ENCODE assay signal across 15 cellular contexts in the genomic region with DNA sequence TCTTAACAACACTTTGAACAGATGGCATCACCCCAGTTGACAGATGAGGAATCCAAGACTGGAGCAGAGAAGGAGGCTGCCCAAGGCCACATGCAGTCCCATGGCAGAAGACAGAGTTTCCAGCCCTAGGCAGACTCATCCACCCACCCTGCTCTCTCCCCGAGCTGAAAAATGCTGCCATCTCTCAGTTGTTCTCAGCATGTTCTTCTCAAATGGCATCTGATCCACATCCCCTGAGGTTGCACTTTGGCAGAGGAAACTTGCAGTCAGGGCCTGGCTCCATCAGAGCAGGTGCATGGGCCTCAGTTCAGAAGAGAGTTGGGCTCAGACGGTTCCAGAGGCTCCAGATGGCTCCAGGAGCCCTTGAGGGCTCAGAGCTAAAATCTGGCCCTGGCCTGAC.
DNase-seq lines count a peak whose midpoint lies in the region; FAIRE-seq and TF ChIP-seq lines count a peak whose summit lies in the region.
"Had no signal": no experiment of that assay in that cellular context is flagged by ENCODE, and none has a peak within 500 bp of the region (broad histone marks: within the 10 kb centered on the region; RNA-seq: fewer than 3 reads in every experiment).

No MANE protein-coding gene starts in this region.

- H3K4me3 Mint-ChIP-seq in endodermal cell = no peak overlapping the region
- H3K4me3 Mint-ChIP-seq: CD8-positive, alpha-beta memory T cell; GM23338; H9 had no signal

- peaks cover 27% of the 10 kb centered on the region for H3K9me3 Mint-ChIP-seq in endodermal cell

- H3K27ac Mint-ChIP-seq in endodermal cell = no peak overlapping the region
- H3K27ac Mint-ChIP-seq: CD8-positive, alpha-beta memory T cell; GM23338; H9 had no signal

- no peak overlapping the region for H3K4me3 ChIP-seq in bronchial epithelial cell (ENCODE audit: low read depth, low read length)
- H3K4me3 ChIP-seq in endodermal cell (ENCODE audit: low read length) = no peak overlapping the region
- no peak overlapping the region for H3K4me3 ChIP-seq in left ventricle myocardium inferior
- H3K4me3 ChIP-seq in testis = no peak overlapping the region
- H3K4me3 ChIP-seq: BLaER1, GM12878, GM23338 had no signal

- H3K27ac ChIP-seq in endodermal cell (ENCODE audit: low read depth, low read length) (no peak overlapping the region), left ventricle myocardium inferior (replicated peaks) (no peak overlapping the region), testis (no peak overlapping the region)
- H3K27ac ChIP-seq: 22Rv1, BLaER1 had no signal

- FAIRE-seq in bronchial epithelial cell (lab: Jason Lieb, UNC) = peak; percentile 28
- FAIRE-seq: GM12878, GM18507 had no signal

- WGBS in endodermal cell (ENCODE audit: insufficient coverage in 1 of 2, insufficient read length in 1 of 2), 2 experiments = 62 to 73% methylated on average over 2 of the region's 2 CpGs
- 26 to 40% methylated on average over 1 to 2 of the region's 2 CpGs for WGBS in testis, 2 donors

- H3K27me3 Mint-ChIP-seq in endodermal cell (ENCODE audit: insufficient read depth) = no peaks in the 10 kb centered on the region

- no peak for TF ChIP-seq POLR2A in testis (IDR thresholded peaks at IDR 0.05)

- H3K36me3 Mint-ChIP-seq in endodermal cell (ENCODE audit: low read depth) = no peaks in the 10 kb centered on the region
- H3K36me3 Mint-ChIP-seq: CD8-positive, alpha-beta memory T cell had no signal

- intact Hi-C loops in left ventricle myocardium inferior (cut with micrococcal nuclease) = no loop called here
- intact Hi-C loops in testis (cut with DNase I; ENCODE audit: low total_unique reads) = no loop called here

- peaks cover 4% of the 10 kb centered on the region for H3K4me1 Mint-ChIP-seq in endodermal cell
- H3K4me1 Mint-ChIP-seq: GM23338 had no signal

- H3K9me3 ChIP-seq in endodermal cell (ENCODE audit: control insufficient read depth, low read length) (peaks cover 18% of the 10 kb centered on the region), left ventricle myocardium inferior (replicated peaks) (peaks cover 18% of the 10 kb centered on the region), testis (no peaks in the 10 kb centered on the region)
- H3K9me3 ChIP-seq: Caco-2 had no signal

- DNase-seq in DMS 273 (lab: John Stamatoyannopoulos, UW; ENCODE audit: unreplicated experiment) = peak; percentile 64
- no peak for DNase-seq in DMS 273 treated with DMSO at 0.1 percent for 48 hours (lab: John Stamatoyannopoulos, UW)
- no peak for DNase-seq in bronchial epithelial cell (ENCODE audit: low read depth)
- DNase-seq in endodermal cell = peak; percentile 22
- DNase-seq in left ventricle myocardium inferior = no peak
- no peak for DNase-seq in RKO (ENCODE audit: low spot score)
- no peak for DNase-seq in testis
- DNase-seq: Caco-2; CD8-positive, alpha-beta memory T cell; H9 had no signal

- no peak overlapping the region for H3K9ac ChIP-seq in endodermal cell (ENCODE audit: extremely low read depth, low read length, poor library complexity, severe bottlenecking)
- H3K9ac ChIP-seq: BLaER1 had no signal

- H3K36me3 ChIP-seq in bronchial epithelial cell (ENCODE audit: control insufficient read depth, insufficient read depth, low read length) (no peaks in the 10 kb centered on the region), endodermal cell (ENCODE audit: control insufficient read depth, insufficient read depth, low read length) (no peaks in the 10 kb centered on the region), left ventricle myocardium inferior (no peaks in the 10 kb centered on the region), testis (ENCODE audit: low read depth, missing control alignments) (no peaks in the 10 kb centered on the region)
- H3K36me3 ChIP-seq: BLaER1 had no signal

- H3K4me1 ChIP-seq in endodermal cell (ENCODE audit: control insufficient read depth, insufficient read depth, low read length) (no peaks in the 10 kb centered on the region), left ventricle myocardium inferior (peaks cover 10% of the 10 kb centered on the region), testis (no peaks in the 10 kb centered on the region)
- H3K4me1 ChIP-seq: Caco-2 had no signal

- TF ChIP-seq CTCF in bronchial epithelial cell (IDR thresholded peaks at IDR 0.05; ENCODE audit: insufficient read depth, low read length, severe bottlenecking) (no peak), endodermal cell (conservative IDR thresholded peaks at IDR 0.05) (no peak), left ventricle myocardium inferior (IDR thresholded peaks at IDR 0.05; ENCODE audit: borderline replicate concordance) (no peak), testis (IDR thresholded peaks at IDR 0.05) (no peak)

- no peaks in the 10 kb centered on the region for H3K27me3 ChIP-seq in bronchial epithelial cell (ENCODE audit: control insufficient read depth, insufficient read depth, low read length)
- H3K27me3 ChIP-seq in endodermal cell (ENCODE audit: control insufficient read depth, insufficient read depth, low read length, poor library complexity, severe bottlenecking) = no peaks in the 10 kb centered on the region
- H3K27me3 ChIP-seq in left ventricle myocardium inferior (ENCODE audit: low read depth) = peaks cover 40% of the 10 kb centered on the region
- H3K27me3 ChIP-seq in testis = no peaks in the 10 kb centered on the region
- H3K27me3 ChIP-seq: BLaER1 had no signal

Comparison
In these comparisons a context has a peak if more than half of its experiments do, and no peak if none do; other contexts are left out.
1. DNase-seq: peak in DMS 273 (single experiment) and endodermal cell (single experiment); none in DMS 273 treated with DMSO at 0.1 percent for 48 hours (single experiment), bronchial epithelial cell (single experiment), left ventricle myocardium inferior (single experiment), RKO (single experiment) and testis (single experiment).